Comparison of ENCODE assay signal across 9 cellular contexts in genomic region chr14:93007225-93007997, GRCh38.
DNase-seq lines count a peak whose midpoint lies in the region; ATAC-seq, FAIRE-seq and TF ChIP-seq lines count a peak whose summit lies in the region.
"Had no signal": no experiment of that assay in that cellular context is flagged by ENCODE, and none has a peak within 500 bp of the region (broad histone marks: within the 10 kb centered on the region; RNA-seq: fewer than 3 reads in every experiment).

No MANE protein-coding gene starts in this region.

- peaks cover 52% of the 10 kb centered on the region for H3K4me1 ChIP-seq in ACC112 (ENCODE audit: control insufficient read depth, insufficient read depth, low read length, unreplicated experiment)
- peaks cover 0 to 36% of the 10 kb centered on the region in 2 donors for H3K4me1 ChIP-seq in left lung

- H3K27ac ChIP-seq in ACC112 (ENCODE audit: low read depth, low read length), result peak overlapping the region; percentile 54; the same call in 1 of the 2 replicates
- peak overlapping the region in 1 of 2 donors; percentile 1 for H3K27ac ChIP-seq in left lung
- H3K27ac ChIP-seq: cardiac muscle cell had no signal

- intact Hi-C loops in left lung (cut with DNase I), result no loop called here

- in situ Hi-C loops in astrocyte of the spinal cord (cut with HindIII; ENCODE audit: low sequenced_read_pairs), result no loop called here

- H3K27me3 ChIP-seq in ACC112 (ENCODE audit: insufficient read depth, low read length) (no peaks in the 10 kb centered on the region), left lung (no peaks in the 10 kb centered on the region)
- H3K27me3 ChIP-seq: cardiac muscle cell had no signal

- no peak overlapping the region for H2AFZ ChIP-seq in ACC112 (ENCODE audit: low read length, unreplicated experiment)

- ATAC-seq in HG03103 (IDR thresholded peaks at IDR 0.05; ENCODE audit: low read depth, unreplicated experiment) (peak; percentile 52), left lung (peak; percentile 61), HG03135 (IDR thresholded peaks at IDR 0.05; ENCODE audit: unreplicated experiment) (no peak)

- peak; percentile 80 for DNase-seq in astrocyte of the spinal cord (ENCODE audit: low read depth, low spot score)
- DNase-seq in left lung, result peak; percentile 56 to 68
- no peak for DNase-seq in stimulated activated naive CD4-positive, alpha-beta T cell (lab: John Stamatoyannopoulos, UW)
- DNase-seq in HTR-8/SVneo (ENCODE audit: insufficient read length, low spot score), result no peak
- DNase-seq in NCI-H748 (lab: John Stamatoyannopoulos, UW; ENCODE audit: unreplicated experiment), result no peak

- no peaks in the 10 kb centered on the region for H3K36me3 ChIP-seq in ACC112 (ENCODE audit: insufficient read depth, low read length)
- H3K36me3 ChIP-seq in left lung, result no peaks in the 10 kb centered on the region
- H3K36me3 ChIP-seq: cardiac muscle cell had no signal

- no peak for FAIRE-seq in HTR-8/SVneo (lab: Jason Lieb, UNC)

- H3K4me3 ChIP-seq in ACC112 (ENCODE audit: low read depth, low read length) (0 out of 2 replicates have a peak overlapping the region, but pooled peaks have one; percentile 23), astrocyte of the spinal cord (ENCODE audit: low read depth, low read length) (no peak overlapping the region), left lung (no peak overlapping the region)
- H3K4me3 ChIP-seq: cardiac muscle cell had no signal

- no peaks in the 10 kb centered on the region for H3K9me3 ChIP-seq in left lung

- TF ChIP-seq CTCF in astrocyte of the spinal cord (IDR thresholded peaks at IDR 0.05; ENCODE audit: low read depth, low read length) (no peak), left lung (IDR thresholded peaks at IDR 0.05) (no peak)

- H3K79me2 ChIP-seq in ACC112 (ENCODE audit: control insufficient read depth, insufficient read depth, low read length, unreplicated experiment), result no peaks in the 10 kb centered on the region

Comparison
In these comparisons a context has a peak if more than half of its experiments do, and no peak if none do; other contexts are left out.
1. DNase-seq: peak in astrocyte of the spinal cord (single experiment) and left lung (2 of 2); none in stimulated activated naive CD4-positive, alpha-beta T cell (0 of 6), HTR-8/SVneo (single experiment) and NCI-H748 (single experiment).